In genomic region chr4:37966044-37966443, GRCh38 we compare ENCODE assay signal across 33 cellular contexts. TPM values are rescaled to one million over a fixed set of nuclear protein-coding genes. Genes with fewer than 3 reads are reported as not detected.
"Had no signal": no experiment of that assay in that cellular context is flagged by ENCODE, and none has a peak within 500 bp of the region (broad histone marks: within the 10 kb centered on the region; RNA-seq: fewer than 3 reads in every experiment).

No MANE protein-coding gene starts in this region.

- DNase-seq: activated B cell treated with CpG ODN at 0.5 μM for 24 hours; activated CD4-positive, alpha-beta T cell treated with anti-CD3 and anti-CD28 coated beads for 48 hours; activated CD4-positive, alpha-beta T cell treated with anti-CD3 and anti-CD28 coated beads, Interleukin-2, amount 50 U/mL, for 1 hour; activated CD4-positive, alpha-beta T cell treated with anti-CD3 and anti-CD28 coated beads, Interleukin-2, amount 50 U/mL, for 48 hours; activated CD8-positive, alpha-beta memory T cell treated with anti-CD3 and anti-CD28 coated beads for 24 hours; activated CD8-positive, alpha-beta T cell treated with anti-CD3 and anti-CD28 coated beads for 36 hours; activated effector memory CD4-positive, alpha-beta T cell treated with anti-CD3 and anti-CD28 coated beads, Interleukin-2, amount 50 U/mL, for 16 hours; activated naive CD4-positive, alpha-beta T cell; activated naive CD4-positive, alpha-beta T cell treated with anti-CD3 and anti-CD28 coated beads, Interleukin-2, amount 10 ng/mL, durations not matched to agents 7 days and 5 days; activated T-cell treated with anti-CD3 and anti-CD28 coated beads, Interleukin-2, amount 50 U/mL, for 1 hour; activated T-cell treated with anti-CD3 and anti-CD28 coated beads, Interleukin-2, amount 50 U/mL, for 48 hours; adrenal gland; amygdala; aorta; body of pancreas; caudate nucleus; cortex of kidney; dermis blood vessel endothelial cell; effector CD4-positive, alpha-beta T cell; effector memory CD8-positive, alpha-beta T cell; erythroblast; foreskin keratinocyte; gastrocnemius medialis; SW 1271; T-cell; T-helper 9 cell; WERI-Rb-1 had no signal

- H3K27me3 ChIP-seq: adrenal gland, body of pancreas, esophagus muscularis mucosa, foreskin keratinocyte, gastrocnemius medialis had no signal

- ATAC-seq: activated CD4-positive, CD25-positive, alpha-beta regulatory T cell treated with anti-CD3 and anti-CD28 coated beads, Interleukin-2, amount 50 U/mL, for 24 hours; activated CD8-positive, alpha-beta T cell treated with anti-CD3 and anti-CD28 coated beads for 36 hours; activated naive CD4-positive, alpha-beta T cell treated with anti-CD3 and anti-CD28 coated beads, Interleukin-2, amount 50 U/mL, for 72 hours; body of pancreas; effector memory CD8-positive, alpha-beta T cell; foreskin keratinocyte; gastrocnemius medialis; T-cell had no signal

- H3K4me3 ChIP-seq: adrenal gland, body of pancreas, esophagus muscularis mucosa, gastrocnemius medialis had no signal

- H3K27ac Mint-ChIP-seq: activated B cell treated with CpG ODN at 0.5 μM for 24 hours; activated CD8-positive, alpha-beta T cell treated with anti-CD3 and anti-CD28 coated beads for 36 hours; activated naive CD4-positive, alpha-beta T cell treated with anti-CD3 and anti-CD28 coated beads, Interleukin-2, amount 10 ng/mL, durations not matched to agents 7 days and 5 days; activated naive CD4-positive, alpha-beta T cell treated with anti-CD3 and anti-CD28 coated beads, Interleukin-2, amount 50 U/mL, for 72 hours; activated T-helper 1 cell treated with anti-CD3 and anti-CD28 coated beads, Interleukin-12 subunit alpha, Interleukin-12 subunit beta, Interleukin-2, Interleukin-4 antibody, amounts not matched to agents 30 ng/mL and 10 ng/mL and 1 ng/mL, durations not matched to agents 14 hours and 24 hours and 36 hours; activated T-helper 2 cell treated with anti-CD3 and anti-CD28 coated beads, Interferon-gamma antibody, Interleukin-2, Interleukin-4, amounts not matched to agents 10 μg/mL and 5 μg/mL and 100 μg/mL, durations not matched to agents 14 hours and 24 hours and 36 hours; effector memory CD8-positive, alpha-beta T cell; T-cell; T-helper 1 cell treated with Interleukin-12 subunit alpha and Interleukin-12 subunit beta and Interleukin-4 antibody, amounts not matched to agents 30 μg/mL and 1 μg/mL, for 36 hours had no signal

- H3K4me3 Mint-ChIP-seq: activated B cell treated with CpG ODN at 0.5 μM for 24 hours; activated CD8-positive, alpha-beta T cell treated with anti-CD3 and anti-CD28 coated beads for 36 hours; activated naive CD4-positive, alpha-beta T cell treated with anti-CD3 and anti-CD28 coated beads, Interleukin-2, amount 10 ng/mL, durations not matched to agents 7 days and 5 days; activated T-helper 1 cell treated with anti-CD3 and anti-CD28 coated beads, Interleukin-12 subunit alpha, Interleukin-12 subunit beta, Interleukin-2, Interleukin-4 antibody, amounts not matched to agents 30 ng/mL and 10 ng/mL and 1 ng/mL, durations not matched to agents 14 hours and 24 hours and 36 hours; effector memory CD8-positive, alpha-beta T cell; T-cell; T-helper 1 cell treated with Interleukin-12 subunit alpha and Interleukin-12 subunit beta and Interleukin-4 antibody, amounts not matched to agents 30 μg/mL and 1 μg/mL, for 36 hours had no signal

- H3K36me3 Mint-ChIP-seq: activated naive CD4-positive, alpha-beta T cell treated with anti-CD3 and anti-CD28 coated beads, Interleukin-2, amount 50 U/mL, for 72 hours had no signal

- H3K27me3 Mint-ChIP-seq: activated B cell treated with CpG ODN at 0.5 μM for 24 hours; activated CD8-positive, alpha-beta T cell treated with anti-CD3 and anti-CD28 coated beads for 36 hours; activated naive CD4-positive, alpha-beta T cell treated with anti-CD3 and anti-CD28 coated beads, Interleukin-2, amount 10 ng/mL, durations not matched to agents 7 days and 5 days; effector memory CD8-positive, alpha-beta T cell; T-cell had no signal

- H3K36me3 ChIP-seq: adrenal gland, esophagus muscularis mucosa, gastrocnemius medialis, WERI-Rb-1 had no signal

- H3K9me3 ChIP-seq: adrenal gland, body of pancreas, esophagus muscularis mucosa, gastrocnemius medialis had no signal

- H3K27ac ChIP-seq: adrenal gland, body of pancreas, esophagus muscularis mucosa, foreskin keratinocyte, gastrocnemius medialis, WERI-Rb-1 had no signal

- H3K4me1 ChIP-seq: foreskin keratinocyte had no signal

- H3K9me3 Mint-ChIP-seq: activated B cell treated with CpG ODN at 0.5 μM for 24 hours; activated naive CD4-positive, alpha-beta T cell treated with anti-CD3 and anti-CD28 coated beads, Interleukin-2, amount 10 ng/mL, durations not matched to agents 7 days and 5 days; activated T-helper 1 cell treated with anti-CD3 and anti-CD28 coated beads, Interleukin-12 subunit alpha, Interleukin-12 subunit beta, Interleukin-2, Interleukin-4 antibody, amounts not matched to agents 30 ng/mL and 10 ng/mL and 1 ng/mL, durations not matched to agents 14 hours and 24 hours and 36 hours; effector memory CD8-positive, alpha-beta T cell; T-cell; T-helper 1 cell treated with Interleukin-12 subunit alpha and Interleukin-12 subunit beta and Interleukin-4 antibody, amounts not matched to agents 30 μg/mL and 1 μg/mL, for 36 hours had no signal

RNA-seq across cellular contexts. Expression of gene PTTG2, which starts 5.8 kb away (rescaled TPM):
- total RNA-seq: activated CD8-positive, alpha-beta T cell treated with anti-CD3 and anti-CD28 coated beads for 36 hours; activated T-helper 2 cell treated with anti-CD3 and anti-CD28 coated beads, Interferon-gamma antibody, Interleukin-2, Interleukin-4, amounts not matched to agents 10 μg/mL and 5 μg/mL and 100 μg/mL, durations not matched to agents 14 hours and 24 hours and 36 hours; foreskin keratinocyte had no signal
- polyA plus RNA-seq: foreskin keratinocyte had no signal
